ENCODE assay signal across 1 cellular context in the genomic region with DNA sequence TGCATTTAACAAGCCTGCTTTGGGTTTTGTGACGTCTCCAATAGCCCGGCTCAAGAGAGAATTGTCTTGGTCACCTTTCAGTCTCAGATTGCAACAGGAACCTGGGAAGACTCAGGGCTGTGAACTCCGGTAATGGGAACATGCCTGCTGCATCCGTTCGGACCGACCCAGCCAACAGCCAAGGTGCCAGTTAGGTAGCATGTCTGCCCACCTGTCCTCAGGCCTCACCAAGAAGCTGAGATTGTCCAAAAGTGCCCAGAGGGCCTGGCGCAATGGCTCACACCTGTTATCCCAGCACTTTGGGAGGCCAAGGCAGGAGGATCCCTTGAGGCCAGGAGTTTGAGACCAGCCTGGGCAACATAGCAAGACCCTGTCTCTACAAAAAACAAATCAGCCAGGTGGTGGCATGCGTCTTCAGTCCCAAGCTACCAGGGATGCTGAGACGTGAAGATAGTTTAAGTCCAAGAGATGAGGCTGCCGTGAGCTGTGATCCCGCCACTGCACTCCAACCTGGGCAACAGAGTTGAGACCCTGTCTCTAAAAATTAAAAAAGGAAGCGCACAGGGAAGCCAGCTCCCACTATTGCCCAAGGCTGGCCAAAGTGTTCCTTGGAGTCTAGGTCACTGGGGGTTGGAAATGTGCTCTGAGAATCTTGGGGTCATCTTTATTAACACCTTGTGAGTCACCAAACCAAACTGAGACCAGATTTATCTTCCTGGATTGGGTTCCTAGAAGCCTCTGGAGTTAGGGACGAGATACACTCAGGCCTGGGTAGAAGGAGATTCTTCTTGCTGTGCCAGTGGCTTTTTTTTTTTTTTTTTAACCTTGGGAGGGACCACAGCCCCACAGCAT.
TF ChIP-seq lines count a peak whose summit lies in the region.

No MANE protein-coding gene starts in this region.

TF ChIP-seq in K562, 482 proteins besides CTCF, POLR2A, EP300 and RAD21:
- TF ChIP-seq KDM1A (IDR thresholded peaks at IDR 0.05) = peak in 1 of 2 experiments; percentile 38; a peak in 1 of 4 replicates
- peak; percentile 48 for TF ChIP-seq POLR2B (IDR thresholded peaks at IDR 0.05; ENCODE audit: low read depth, partially characterized antibody)
- peak; percentile 42; the same call in 1 of the 2 replicates for TF ChIP-seq SUPT5H (IDR thresholded peaks at IDR 0.05)
- no peak for TF ChIP-seq ZNF408 (CRISPR knock-in tag; IDR thresholded peaks at IDR 0.05; ENCODE audit: low read depth)
- TF ChIP-seq ZNF717 (CRISPR knock-in tag; IDR thresholded peaks at IDR 0.05) = no peak
- peak; percentile 29; the same call in 1 of the 2 replicates for TF ChIP-seq ZNF121 (CRISPR knock-in tag; conservative IDR thresholded peaks at IDR 0.05)
